12 cellular contexts compared by ENCODE assay signal in the genomic region with DNA sequence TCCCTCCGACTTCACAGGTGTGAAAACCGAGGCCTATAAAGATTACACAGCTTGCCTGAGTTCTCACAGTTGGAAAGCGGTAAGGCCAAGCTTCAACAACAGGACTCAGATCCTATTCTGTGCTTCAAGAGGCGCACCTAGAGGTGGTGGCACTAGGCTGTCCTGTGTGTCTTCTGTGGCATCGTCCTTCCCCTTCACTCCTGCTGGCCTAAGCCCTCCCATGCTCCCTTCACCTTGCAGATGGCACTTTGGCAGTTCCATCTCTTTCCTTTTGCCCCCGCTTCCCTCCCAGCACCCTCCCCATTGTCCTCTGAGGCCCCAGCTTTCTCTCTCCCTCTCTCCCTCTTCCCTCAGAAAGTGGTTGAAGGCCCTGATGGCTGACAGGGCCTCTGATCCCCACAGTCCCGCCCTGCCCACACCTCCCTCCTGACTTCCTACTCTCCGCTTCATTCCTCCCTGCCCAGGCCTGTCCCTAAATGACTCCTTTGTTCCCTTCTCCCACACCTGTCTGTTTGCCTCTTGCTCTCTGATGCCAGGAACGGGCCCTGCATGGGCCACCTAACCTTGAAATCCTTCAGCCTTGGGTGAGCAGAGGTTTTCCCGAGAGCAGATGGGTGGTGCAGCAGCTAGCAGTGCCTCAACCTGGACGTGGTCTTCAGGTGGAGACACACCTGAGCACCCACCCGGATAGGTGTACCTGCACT. TPM values are rescaled to one million over a fixed set of nuclear protein-coding genes. Genes with fewer than 3 reads are reported as not detected.
DNase-seq lines count a peak whose midpoint lies in the region; ATAC-seq, FAIRE-seq and TF ChIP-seq lines count a peak whose summit lies in the region.
"Had no signal": no experiment of that assay in that cellular context is flagged by ENCODE, and none has a peak within 500 bp of the region (broad histone marks: within the 10 kb centered on the region; RNA-seq: fewer than 3 reads in every experiment).

No MANE protein-coding gene starts in this region.

- CTCF ChIA-PET in activated naive CD4-positive, alpha-beta T cell treated with anti-CD3 and anti-CD28 coated beads, Interleukin-2, amount 10 ng/mL, durations not matched to agents 7 days and 5 days (lab: Charles Lee), result no interaction called here
- CTCF ChIA-PET in HepG2 (lab: Yijun Ruan, JAX; ENCODE audit: low intra/inter-chr PET ratio, low total read pairs), result no interaction called here

- TF ChIP-seq CTCF in breast epithelium (IDR thresholded peaks at IDR 0.05) (no peak), HepG2 (CRISPR knock-in tag; IDR thresholded peaks at IDR 0.05) (no peak), upper lobe of right lung (IDR thresholded peaks at IDR 0.05) (no peak)

- no peak overlapping the region for H3K9ac ChIP-seq in HepG2 (ENCODE audit: insufficient read depth, low read depth, low read length)

- H3K27me3 ChIP-seq in breast epithelium (no peaks in the 10 kb centered on the region), HepG2 (ENCODE audit: control insufficient read depth in 1 of 2, insufficient read depth in 2 of 2, low read length in 2 of 2) (peaks cover 24 to 95% of the 10 kb centered on the region in 2 experiments), upper lobe of right lung (no peaks in the 10 kb centered on the region)

- TF ChIP-seq EP300 in HepG2 (IDR thresholded peaks at IDR 0.05; ENCODE audit: low read depth in 2 of 2, low read length in 2 of 2) (no peak), HepG2 (CRISPR knock-in tag; IDR thresholded peaks at IDR 0.05; ENCODE audit: borderline replicate concordance) (no peak)

- no peaks in the 10 kb centered on the region for H3K79me2 ChIP-seq in HepG2 (ENCODE audit: insufficient read depth, low read length)

- no peak for TF ChIP-seq POLR2A in breast epithelium (IDR thresholded peaks at IDR 0.05)
- TF ChIP-seq POLR2A in HepG2 (IDR thresholded peaks at IDR 0.05; ENCODE audit: insufficient read depth in 1 of 2, low read depth in 2 of 2, low read length in 2 of 2), result no peak

- H4K20me1 ChIP-seq in HepG2 (ENCODE audit: insufficient read depth, low read length), result no peaks in the 10 kb centered on the region

- H3K36me3 ChIP-seq in breast epithelium, result no peaks in the 10 kb centered on the region
- no peaks in the 10 kb centered on the region for H3K36me3 ChIP-seq in HepG2 (replicated peaks in 1 of 2; ENCODE audit: control insufficient read depth in 1 of 2, insufficient read depth in 2 of 2, low read length in 2 of 2)
- no peaks in the 10 kb centered on the region for H3K36me3 ChIP-seq in upper lobe of right lung

- H3K4me1 ChIP-seq in breast epithelium (peaks cover 4 to 11% of the 10 kb centered on the region in 2 donors), HepG2 (ENCODE audit: insufficient read depth, low read length) (0 out of 2 replicates have a peak, but pooled peaks cover 12% of the 10 kb centered on the region), upper lobe of right lung (no peaks in the 10 kb centered on the region)

- POLR2A ChIA-PET in HepG2 (lab: Yijun Ruan, JAX), result no interaction called here

- intact Hi-C loops in breast epithelium (cut with DNase I; ENCODE audit: low total_unique reads) (no loop called here), HepG2 (cut with micrococcal nuclease; ENCODE audit: unreplicated experiment) (no loop called here), upper lobe of right lung (cut with DNase I) (no loop called here)

- H3K9me3 ChIP-seq in breast epithelium (no peaks in the 10 kb centered on the region), HepG2 (ENCODE audit: low read length) (no peaks in the 10 kb centered on the region), upper lobe of right lung (no peaks in the 10 kb centered on the region)

- whole genome bisulfite sequencing in HepG2 (ENCODE audit: low lambda C conversion rate), result 12% methylated on average over 10 of the region's 12 CpGs

- no peaks in the 10 kb centered on the region for H3K27me3 Mint-ChIP-seq in activated naive CD4-positive, alpha-beta T cell treated with anti-CD3 and anti-CD28 coated beads, Interleukin-2, amount 10 ng/mL, durations not matched to agents 7 days and 5 days

- H3K4me3 Mint-ChIP-seq in activated naive CD4-positive, alpha-beta T cell treated with anti-CD3 and anti-CD28 coated beads, Interleukin-2, amount 10 ng/mL, durations not matched to agents 7 days and 5 days, result no peak overlapping the region

- in situ Hi-C loops in HepG2 (cut with HindIII; ENCODE audit: extremely low pct_ligation_motif_present, low pct_unique_long_range_greater_than_20kb), result no loop called here

- FAIRE-seq in HepG2 (lab: Jason Lieb, UNC), result no peak

- peak; percentile 2 for DNase-seq in activated naive CD4-positive, alpha-beta T cell treated with anti-CD3 and anti-CD28 coated beads, Interleukin-2, amount 10 ng/mL, durations not matched to agents 7 days and 5 days
- no peak for DNase-seq in activated naive CD4-positive, alpha-beta T cell (lab: John Stamatoyannopoulos, UW)
- DNase-seq in breast epithelium (ENCODE audit: low spot score in 2 of 2) (peak; percentile 46 to 87), HepG2 (ENCODE audit: low spot score) (peak; percentile 25), upper lobe of right lung (peak; percentile 45), activated gamma-delta T cell (lab: John Stamatoyannopoulos, UW) (no peak), SHP77 (lab: John Stamatoyannopoulos, UW) (no peak)
- DNase-seq: cortex of kidney, NCI-H2227 treated with DMSO at 0.1 percent for 48 hours, OCI-M1 had no signal

- no peak overlapping the region for H2AFZ ChIP-seq in HepG2 (ENCODE audit: low read length)

- H3K36me3 Mint-ChIP-seq in activated naive CD4-positive, alpha-beta T cell treated with anti-CD3 and anti-CD28 coated beads, Interleukin-2, amount 10 ng/mL, durations not matched to agents 7 days and 5 days, result no peaks in the 10 kb centered on the region

- no peak for ATAC-seq in HepG2
- no peak for ATAC-seq in upper lobe of right lung
- ATAC-seq in HG03354 (IDR thresholded peaks at IDR 0.05; ENCODE audit: poor library complexity, severe bottlenecking, unreplicated experiment), result no peak

- TF ChIP-seq RAD21 in HepG2 (CRISPR knock-in tag; IDR thresholded peaks at IDR 0.05), result no peak

- BruUV-seq in HepG2 (replicated peaks; lab: Mats Ljungman, UMichigan), result no TSS peak

- H3K9me3 Mint-ChIP-seq in activated naive CD4-positive, alpha-beta T cell treated with anti-CD3 and anti-CD28 coated beads, Interleukin-2, amount 10 ng/mL, durations not matched to agents 7 days and 5 days, result no peaks in the 10 kb centered on the region

- H3K4me1 Mint-ChIP-seq in activated naive CD4-positive, alpha-beta T cell treated with anti-CD3 and anti-CD28 coated beads, Interleukin-2, amount 10 ng/mL, durations not matched to agents 7 days and 5 days, result no peaks in the 10 kb centered on the region

- H3K27ac ChIP-seq in breast epithelium, result peak overlapping the region; percentile 95
- H3K27ac ChIP-seq in HepG2 (ENCODE audit: extremely low read length, insufficient read depth, low read length), result no peak overlapping the region
- H3K27ac ChIP-seq in upper lobe of right lung, result no peak overlapping the region

- H3K4me3 ChIP-seq in breast epithelium (no peak overlapping the region), HepG2 (replicated peaks in 1 of 3; ENCODE audit: insufficient read depth in 1 of 3, low read depth in 2 of 3, low read length in 3 of 3) (no peak overlapping the region), upper lobe of right lung (no peak overlapping the region)

- H3K27ac Mint-ChIP-seq in activated naive CD4-positive, alpha-beta T cell treated with anti-CD3 and anti-CD28 coated beads, Interleukin-2, amount 10 ng/mL, durations not matched to agents 7 days and 5 days, result no peak overlapping the region
- H3K27ac Mint-ChIP-seq: progenitor cell of endocrine pancreas had no signal

- H3K4me2 ChIP-seq in HepG2 (ENCODE audit: low read depth, low read length), result no peak overlapping the region

RNA-seq across cellular contexts. Expression of a gene that starts 5.8 kb away (rescaled TPM):
- 10 to 100 TPM; 10.6 to 58.7 (median 45.9) TPM for total RNA-seq in breast epithelium
- total RNA-seq in HepG2 (2016; rRNA removed; fragmentation: Illumina TruSeq; extraction: Trizol), result 0.84 and 0.86 TPM in 2 replicates
- total RNA-seq in HepG2 (2016; cell fraction: cytosol; rRNA removed; fragmentation: Illumina TruSeq; extraction: Trizol; ENCODE audit: low read depth), result not detected in 2 replicates
- 0.58 and 0.74 TPM in 2 replicates for total RNA-seq in HepG2 (2016; cell fraction: insoluble cytoplasmic fraction; rRNA removed; fragmentation: Illumina TruSeq; extraction: Trizol)
- total RNA-seq in HepG2 (2016; cell fraction: membrane; rRNA removed; fragmentation: Illumina TruSeq; extraction: Trizol), result 0.62 and 0.72 TPM in 2 replicates
- total RNA-seq in HepG2 (2016; cell fraction: nucleus; rRNA removed; fragmentation: Illumina TruSeq; extraction: Trizol), result 1.7 and 2.0 TPM in 2 replicates
- 0.86 and 1.2 TPM in 2 replicates for polyA plus RNA-seq in HepG2 (2011; rRNA removed)
- polyA plus RNA-seq in HepG2 (2011; cell fraction: cytosol; rRNA removed), result 0.78 and 0.83 TPM in 2 replicates
- 2.2 and 4.0 TPM in 2 replicates for polyA plus RNA-seq in HepG2 (2011; cell fraction: nucleus; rRNA removed)
- 0.47 and 0.95 TPM in 2 replicates for polyA plus RNA-seq in HepG2 (2012)
- 0.41 and 0.44 TPM in 2 replicates for polyA plus RNA-seq in HepG2 (2016; cell fraction: cytosol; fragmentation: Illumina TruSeq; extraction: Trizol; ENCODE audit: low read depth)
- 0.74 and 0.80 TPM in 2 replicates for polyA plus RNA-seq in HepG2 (2016; cell fraction: insoluble cytoplasmic fraction; fragmentation: Illumina TruSeq; extraction: Trizol; ENCODE audit: low read depth)
- polyA plus RNA-seq in HepG2 (2016; cell fraction: membrane; fragmentation: Illumina TruSeq; extraction: Trizol; ENCODE audit: low read depth), result 0.31 and 0.92 TPM in 2 replicates
- 0.56 and 0.81 TPM in 2 replicates for polyA plus RNA-seq in HepG2 (2016; cell fraction: nucleus; fragmentation: Illumina TruSeq; extraction: Trizol; ENCODE audit: insufficient read depth, low read depth)
- 14.4 and 285 TPM in 2 replicates for polyA minus RNA-seq in HepG2 (2011; rRNA and poly(A)+ RNA removed; ENCODE audit: low replicate concordance)
- 1.2 and 2.0 TPM in 2 replicates for polyA minus RNA-seq in HepG2 (2011; cell fraction: cytosol; rRNA and poly(A)+ RNA removed)
- polyA minus RNA-seq in HepG2 (2011; cell fraction: nucleus; rRNA and poly(A)+ RNA removed), result 6.6 and 14.2 TPM in 2 replicates
- total RNA-seq in upper lobe of right lung, result 3.4 TPM
- total RNA-seq: progenitor cell of endocrine pancreas had no signal

Comparison
In these comparisons a context has a peak if more than half of its experiments do, and no peak if none do; other contexts are left out.
1. DNase-seq: peak in activated naive CD4-positive, alpha-beta T cell treated with anti-CD3 and anti-CD28 coated beads, Interleukin-2, amount 10 ng/mL, durations not matched to agents 7 days and 5 days (single experiment), breast epithelium (2 of 2), HepG2 (single experiment) and upper lobe of right lung (single experiment); none in activated naive CD4-positive, alpha-beta T cell (0 of 4), activated gamma-delta T cell (single experiment) and SHP77 (0 of 2).
2. H3K27ac ChIP-seq: peak in breast epithelium (2 of 2); none in HepG2 (single experiment) and upper lobe of right lung (single experiment).